1 cellular context compared by ENCODE assay signal in the genomic region with DNA sequence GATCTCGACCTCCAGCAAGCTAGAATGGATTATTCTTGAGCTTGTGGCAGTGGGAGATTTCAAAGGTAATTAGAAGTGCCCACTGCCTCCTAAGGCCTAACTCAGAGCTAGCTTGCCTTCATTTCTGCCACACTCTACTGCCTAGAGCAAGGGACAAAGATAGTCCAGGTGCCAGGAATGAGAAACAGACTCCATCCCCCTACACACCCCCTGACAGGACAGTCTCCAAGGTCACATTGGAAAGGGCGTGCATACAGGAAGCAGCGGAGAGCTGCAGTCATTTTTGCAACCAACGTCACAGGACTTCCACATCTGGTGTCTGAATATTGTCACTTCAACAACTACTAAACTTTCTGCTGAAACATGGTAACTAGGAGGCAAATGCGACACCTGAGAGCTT.
TF ChIP-seq lines count a peak whose summit lies in the region.

No MANE protein-coding gene starts in this region.

TF ChIP-seq in HepG2, 621 proteins besides CTCF, POLR2A, EP300 and RAD21 (continued from another document):
- TF ChIP-seq, protein P1, sequence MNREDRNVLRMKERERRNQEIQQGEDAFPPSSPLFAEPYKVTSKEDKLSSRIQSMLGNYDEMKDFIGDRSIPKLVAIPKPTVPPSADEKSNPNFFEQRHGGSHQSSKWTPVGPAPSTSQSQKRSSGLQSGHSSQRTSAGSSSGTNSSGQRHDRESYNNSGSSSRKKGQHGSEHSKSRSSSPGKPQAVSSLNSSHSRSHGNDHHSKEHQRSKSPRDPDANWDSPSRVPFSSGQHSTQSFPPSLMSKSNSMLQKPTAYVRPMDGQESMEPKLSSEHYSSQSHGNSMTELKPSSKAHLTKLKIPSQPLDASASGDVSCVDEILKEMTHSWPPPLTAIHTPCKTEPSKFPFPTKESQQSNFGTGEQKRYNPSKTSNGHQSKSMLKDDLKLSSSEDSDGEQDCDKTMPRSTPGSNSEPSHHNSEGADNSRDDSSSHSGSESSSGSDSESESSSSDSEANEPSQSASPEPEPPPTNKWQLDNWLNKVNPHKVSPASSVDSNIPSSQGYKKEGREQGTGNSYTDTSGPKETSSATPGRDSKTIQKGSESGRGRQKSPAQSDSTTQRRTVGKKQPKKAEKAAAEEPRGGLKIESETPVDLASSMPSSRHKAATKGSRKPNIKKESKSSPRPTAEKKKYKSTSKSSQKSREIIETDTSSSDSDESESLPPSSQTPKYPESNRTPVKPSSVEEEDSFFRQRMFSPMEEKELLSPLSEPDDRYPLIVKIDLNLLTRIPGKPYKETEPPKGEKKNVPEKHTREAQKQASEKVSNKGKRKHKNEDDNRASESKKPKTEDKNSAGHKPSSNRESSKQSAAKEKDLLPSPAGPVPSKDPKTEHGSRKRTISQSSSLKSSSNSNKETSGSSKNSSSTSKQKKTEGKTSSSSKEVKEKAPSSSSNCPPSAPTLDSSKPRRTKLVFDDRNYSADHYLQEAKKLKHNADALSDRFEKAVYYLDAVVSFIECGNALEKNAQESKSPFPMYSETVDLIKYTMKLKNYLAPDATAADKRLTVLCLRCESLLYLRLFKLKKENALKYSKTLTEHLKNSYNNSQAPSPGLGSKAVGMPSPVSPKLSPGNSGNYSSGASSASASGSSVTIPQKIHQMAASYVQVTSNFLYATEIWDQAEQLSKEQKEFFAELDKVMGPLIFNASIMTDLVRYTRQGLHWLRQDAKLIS (CRISPR knock-in tag; IDR thresholded peaks at IDR 0.05), result no peak
